25 cellular contexts compared by ENCODE assay signal in the genomic region with DNA sequence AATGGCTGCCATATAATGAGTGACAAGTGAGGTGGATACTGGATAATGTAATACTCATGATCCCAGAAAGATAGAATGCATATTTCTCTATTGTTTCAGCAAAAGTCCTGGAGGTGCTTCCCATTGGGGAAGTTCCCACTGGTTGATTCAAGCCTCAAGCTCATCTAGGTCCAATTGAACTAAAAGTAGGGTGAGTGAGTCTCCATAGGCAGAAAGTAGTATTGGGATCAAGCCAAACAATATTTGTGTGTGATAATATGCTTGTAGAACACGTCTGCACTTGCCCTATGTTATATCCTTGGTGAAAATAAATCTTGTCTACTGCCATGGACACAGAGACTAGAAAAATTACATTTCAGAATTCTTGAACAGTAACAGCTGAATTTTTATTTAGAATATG.
"Had no signal": no experiment of that assay in that cellular context is flagged by ENCODE, and none has a peak within 500 bp of the region (broad histone marks: within the 10 kb centered on the region; RNA-seq: fewer than 3 reads in every experiment).

No MANE protein-coding gene starts in this region.

- H3K36me3 ChIP-seq: adrenal gland, esophagus muscularis mucosa had no signal

- H3K27ac ChIP-seq: adrenal gland, body of pancreas, coronary artery, dorsolateral prefrontal cortex, esophagus muscularis mucosa had no signal

- H3K27me3 ChIP-seq: adrenal gland, body of pancreas, dorsolateral prefrontal cortex, esophagus muscularis mucosa had no signal

- H3K9me3 ChIP-seq: adrenal gland, body of pancreas, esophagus muscularis mucosa had no signal

- DNase-seq: activated CD4-positive, alpha-beta memory T cell treated with anti-CD3 and anti-CD28 coated beads for 36 hours; activated CD4-positive, alpha-beta T cell treated with anti-CD3 and anti-CD28 coated beads for 36 hours; activated CD4-positive, alpha-beta T cell treated with anti-CD3 and anti-CD28 coated beads, Interleukin-2, amount 10 ng/mL, durations not matched to agents 24 days and 14 days; activated CD4-positive, CD25-positive, alpha-beta regulatory T cell; activated CD4-positive, CD25-positive, alpha-beta regulatory T cell treated with anti-CD3 and anti-CD28 coated beads, Interleukin-2, amount 50 U/mL, for 72 hours; activated CD8-positive, alpha-beta memory T cell treated with anti-CD3 and anti-CD28 coated beads, Interleukin-2, amount 10 ng/mL, durations not matched to agents 7 days and 5 days; activated CD8-positive, alpha-beta memory T cell treated with anti-CD3 and anti-CD28 coated beads, Interleukin-2, amount 50 U/mL, for 4 hours; activated CD8-positive, alpha-beta T cell treated with anti-CD3 and anti-CD28 coated beads, Interleukin-2, amount 10 ng/mL, durations not matched to agents 7 days and 5 days; activated effector memory CD4-positive, alpha-beta T cell treated with anti-CD3 and anti-CD28 coated beads, Interleukin-2, amount 50 U/mL, for 16 hours; activated naive CD4-positive, alpha-beta T cell treated with anti-CD3 and anti-CD28 coated beads for 36 hours; activated naive CD8-positive, alpha-beta T cell treated with anti-CD3 and anti-CD28 coated beads for 36 hours; activated naive CD8-positive, alpha-beta T cell treated with anti-CD3 and anti-CD28 coated beads, Interleukin-2, amount 50 U/mL, for 24 hours; activated T-cell treated with anti-CD3 and anti-CD28 coated beads, Interleukin-2, amount 50 U/mL, for 1 hour; activated T-cell treated with anti-CD3 and anti-CD28 coated beads, Interleukin-2, amount 50 U/mL, for 48 hours; adrenal gland; amygdala; aorta; body of pancreas; dorsolateral prefrontal cortex; effector memory CD4-positive, alpha-beta T cell; endodermal cell; erythroblast; T-helper 2 cell had no signal

- H3K4me3 ChIP-seq: adrenal gland, body of pancreas, coronary artery, dorsolateral prefrontal cortex, esophagus muscularis mucosa had no signal

- H3K4me1 ChIP-seq: adrenal gland, body of pancreas, esophagus muscularis mucosa had no signal
